ENCODE assay signal across 19 cellular contexts in genomic region chr15:58880320-58880719, GRCh38. TPM values are rescaled to one million over a fixed set of nuclear protein-coding genes. Genes with fewer than 3 reads are reported as not detected.
DNase-seq lines count a peak whose midpoint lies in the region; ATAC-seq and TF ChIP-seq lines count a peak whose summit lies in the region.
"Had no signal": no experiment of that assay in that cellular context is flagged by ENCODE, and none has a peak within 500 bp of the region (broad histone marks: within the 10 kb centered on the region; RNA-seq: fewer than 3 reads in every experiment).

No MANE protein-coding gene starts in this region.

- no peak overlapping the region for H3K4me3 Mint-ChIP-seq in CD14-positive monocyte
- H3K4me3 Mint-ChIP-seq: CD4-positive, CD25-positive, alpha-beta regulatory T cell; T-helper 2 cell treated with Interferon-gamma antibody and Interleukin-4, amounts not matched to agents 5 μg/mL and 100 μg/mL, for 36 hours had no signal

- ATAC-seq in GM19025 (IDR thresholded peaks at IDR 0.05; ENCODE audit: low read depth, unreplicated experiment) (peak; percentile 65), HG02642 (IDR thresholded peaks at IDR 0.05; ENCODE audit: poor library complexity, unreplicated experiment) (peak; percentile 68), HG03521 (IDR thresholded peaks at IDR 0.05; ENCODE audit: unreplicated experiment) (peak; percentile 41)
- ATAC-seq: A549 had no signal

- TF ChIP-seq CTCF in CD14-positive monocyte (IDR thresholded peaks at IDR 0.05) = no peak

- intact Hi-C loops in CD14-positive monocyte (cut with micrococcal nuclease) = no loop called here

- peaks cover 13% of the 10 kb centered on the region for H3K4me1 Mint-ChIP-seq in CD14-positive monocyte

- H3K9me3 Mint-ChIP-seq in CD14-positive monocyte = no peaks in the 10 kb centered on the region
- H3K9me3 Mint-ChIP-seq: CD4-positive, CD25-positive, alpha-beta regulatory T cell; T-helper 2 cell treated with Interferon-gamma antibody and Interleukin-4, amounts not matched to agents 5 μg/mL and 100 μg/mL, for 36 hours had no signal

- H3K27me3 Mint-ChIP-seq in CD14-positive monocyte (ENCODE audit: low read depth in 3 of 3) = peaks cover 0 to 4% (median 0%) of the 10 kb centered on the region in 3 donors
- H3K27me3 Mint-ChIP-seq: CD4-positive, CD25-positive, alpha-beta regulatory T cell had no signal

- peaks cover 78 to 85% of the 10 kb centered on the region in 2 donors for H3K36me3 Mint-ChIP-seq in CD14-positive monocyte

- DNase-seq in CD14-positive monocyte (ENCODE audit: low spot score) (no peak), glomerular visceral epithelial cell (ENCODE audit: extremely low spot score) (no peak), nucleus accumbens (lab: John Stamatoyannopoulos, UW) (no peak), amygdala (lab: John Stamatoyannopoulos, UW) (no peak), activated gamma-delta T cell (lab: John Stamatoyannopoulos, UW) (no peak)
- DNase-seq: CD4-positive, CD25-positive, alpha-beta regulatory T cell; DMS79 treated with DMSO at 0.1 percent for 48 hours; H7; IMR-90; Kasumi-1; NCI-H1417; NCI-H1930; NCI-H2171 treated with DMSO at 0.1 percent for 48 hours; NCI-H774 had no signal

- peak overlapping the region in 4 of 7 donors; percentile 24 to 82 (median 34) for H3K27ac Mint-ChIP-seq in CD14-positive monocyte
- H3K27ac Mint-ChIP-seq: T-helper 2 cell treated with Interferon-gamma antibody and Interleukin-4, amounts not matched to agents 5 μg/mL and 100 μg/mL, for 36 hours had no signal

RNA-seq across cellular contexts. Expression of gene SLTM, which starts 53.2 kb away (rescaled TPM):
- polyA plus RNA-seq in CD14-positive monocyte = 10 to 100 TPM; 26.5 to 34.3 TPM
